Comparison of ENCODE assay signal across 9 cellular contexts in genomic region chr20:50561379-50562078, GRCh38. TPM values are rescaled to one million over a fixed set of nuclear protein-coding genes. Genes with fewer than 3 reads are reported as not detected.
DNase-seq lines count a peak whose midpoint lies in the region; ATAC-seq and TF ChIP-seq lines count a peak whose summit lies in the region.
"Had no signal": no experiment of that assay in that cellular context is flagged by ENCODE, and none has a peak within 500 bp of the region (broad histone marks: within the 10 kb centered on the region; RNA-seq: fewer than 3 reads in every experiment).

No MANE protein-coding gene starts in this region.

- peak; percentile 61 for DNase-seq in GM12865 (ENCODE audit: low read depth)
- peak; percentile 92 for DNase-seq in brain microvascular endothelial cell
- no peak for DNase-seq in nephron progenitor cell
- DNase-seq in thoracic aorta (ENCODE audit: low spot score): peak; percentile 44
- no peak for DNase-seq in BE2C
- DNase-seq in NOMO-1 treated with dmso at 0.1 percent for 144 hours (lab: John Stamatoyannopoulos, UW; ENCODE audit: unreplicated experiment): no peak
- no peak for DNase-seq in DMS114 treated with DMSO at 0.1 percent for 48 hours (lab: John Stamatoyannopoulos, UW; ENCODE audit: unreplicated experiment)

- H3K27me3 ChIP-seq in brain microvascular endothelial cell (replicated peaks) (no peaks in the 10 kb centered on the region), thoracic aorta (replicated peaks; ENCODE audit: insufficient read depth) (no peaks in the 10 kb centered on the region), BE2C (no peaks in the 10 kb centered on the region)

- H3K36me3 Mint-ChIP-seq in nephron progenitor cell (ENCODE audit: low read depth): peaks cover 67% of the 10 kb centered on the region

- peaks cover 36% of the 10 kb centered on the region for H3K4me1 Mint-ChIP-seq in nephron progenitor cell

- H3K27ac ChIP-seq in brain microvascular endothelial cell: peak overlapping the region; percentile 69
- peak overlapping the region; percentile 83 to 88 for H3K27ac ChIP-seq in thoracic aorta
- H3K27ac ChIP-seq: KMS-11 had no signal

- H3K36me3 ChIP-seq in brain microvascular endothelial cell (replicated peaks): peaks cover 35% of the 10 kb centered on the region
- H3K36me3 ChIP-seq in thoracic aorta: no peaks in the 10 kb centered on the region
- H3K36me3 ChIP-seq in BE2C: peaks cover 18% of the 10 kb centered on the region

- in situ Hi-C loops in brain microvascular endothelial cell (cut with HindIII; ENCODE audit: low pct_ligation_motif_present, low sequenced_read_pairs): no loop called here

- H3K4me3 ChIP-seq in GM12865 (ENCODE audit: low read depth, low read length) (no peak overlapping the region), brain microvascular endothelial cell (ENCODE audit: low read depth, low read length) (peak overlapping the region; percentile 20), thoracic aorta (peak overlapping the region; percentile 37), BE2C (ENCODE audit: low read depth, low read length) (no peak overlapping the region)

- ATAC-seq in SK-N-SH treated with all-trans-retinoic acid at 6 μM for 48 hours (peak; percentile 95), thoracic aorta (ENCODE audit: insufficient number of reproducible peaks, low FRiP score, low read depth) (peak; percentile 83)

- H3K4me1 ChIP-seq in thoracic aorta (ENCODE audit: control insufficient read depth in 1 of 2, low read depth in 2 of 2) (peaks cover 20 to 52% of the 10 kb centered on the region in 2 donors), BE2C (no peaks in the 10 kb centered on the region; the same call in 1 of the 2 replicates)

- H3K4me3 Mint-ChIP-seq in nephron progenitor cell: no peak overlapping the region

- H3K27me3 Mint-ChIP-seq in nephron progenitor cell (ENCODE audit: low read depth, poor library complexity): peaks cover 4% of the 10 kb centered on the region

- H3K27ac Mint-ChIP-seq in nephron progenitor cell: peak overlapping the region; percentile 81

- no peak for TF ChIP-seq CTCF in GM12865 (IDR thresholded peaks at IDR 0.05; ENCODE audit: insufficient read depth, low read depth, low read length, missing control alignments)
- TF ChIP-seq CTCF in brain microvascular endothelial cell (IDR thresholded peaks at IDR 0.05; ENCODE audit: low read depth, low read length, missing control alignments): no peak
- TF ChIP-seq CTCF in nephron progenitor cell (IDR thresholded peaks at IDR 0.05): no peak
- TF ChIP-seq CTCF in thoracic aorta (IDR thresholded peaks at IDR 0.05): no peak
- TF ChIP-seq CTCF in BE2C (IDR thresholded peaks at IDR 0.05; ENCODE audit: low read depth, low read length): no peak

- no peaks in the 10 kb centered on the region for H3K9me3 ChIP-seq in thoracic aorta
- no peaks in the 10 kb centered on the region for H3K9me3 ChIP-seq in BE2C

- peaks cover 3% of the 10 kb centered on the region for H3K9me3 Mint-ChIP-seq in nephron progenitor cell

TF ChIP-seq in SK-N-SH treated with all-trans-retinoic acid at 6 μM for 48 hours, 23 proteins besides CTCF, POLR2A, EP300 and RAD21:
- TF ChIP-seq TOX (CRISPR knock-in tag; IDR thresholded peaks at IDR 0.05; ENCODE audit: borderline replicate concordance): peak; percentile 49; the same call in 1 of the 2 replicates
- peak; percentile 47 for TF ChIP-seq ISL1 (CRISPR knock-in tag; IDR thresholded peaks at IDR 0.05)
- TF ChIP-seq TSHZ2 (CRISPR knock-in tag; IDR thresholded peaks at IDR 0.05): no peak
TF ChIP-seq in SK-N-SH treated with all-trans-retinoic acid at 6 μM for 48 hours: peak in this region for 2.

RNA-seq across cellular contexts. Expression of gene PTPN1, which starts 51.3 kb away (rescaled TPM):
- total RNA-seq in thoracic aorta: 10 to 100 TPM; 32.5 to 68.9 TPM
- polyA plus RNA-seq in BE2C (2012; ENCODE audit: insufficient read depth, insufficient read length, low read depth): 58.1 TPM

Comparison
In these comparisons a context has a peak if more than half of its experiments do, and no peak if none do; other contexts are left out.
1. DNase-seq: peak in GM12865 (single experiment), brain microvascular endothelial cell (single experiment) and thoracic aorta (single experiment); none in nephron progenitor cell (single experiment), BE2C (single experiment), NOMO-1 treated with dmso at 0.1 percent for 144 hours (single experiment) and DMS114 treated with DMSO at 0.1 percent for 48 hours (single experiment).
2. H3K4me3 ChIP-seq: peak in brain microvascular endothelial cell (single experiment) and thoracic aorta (single experiment); none in GM12865 (single experiment) and BE2C (single experiment).